Comparison of ENCODE assay signal across 1 cellular context in the genomic region with DNA sequence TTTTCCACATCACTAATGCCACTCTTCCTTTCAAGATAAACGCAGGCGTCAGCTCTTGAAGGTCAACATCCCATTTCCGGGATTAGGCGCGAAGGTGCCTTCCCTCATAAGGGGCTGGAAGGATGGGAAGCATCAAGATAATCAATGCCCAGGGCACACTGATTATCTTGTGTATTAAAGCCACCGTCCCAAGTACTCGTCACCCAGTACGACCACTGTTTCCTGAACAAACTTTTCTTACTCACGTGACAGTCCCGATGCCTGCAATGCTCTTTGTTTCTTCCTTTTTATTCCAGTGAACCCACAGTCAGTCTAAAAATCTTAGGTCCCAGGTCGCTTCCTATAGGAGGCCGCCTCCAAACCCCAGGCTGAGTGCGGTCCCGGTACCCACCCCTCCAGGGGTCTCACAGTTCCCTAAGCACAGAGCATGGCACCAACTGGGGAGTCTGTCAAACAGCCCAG.
TF ChIP-seq lines count a peak whose summit lies in the region.

No MANE protein-coding gene starts in this region.

TF ChIP-seq in HepG2, 621 proteins besides CTCF, POLR2A, EP300 and RAD21 (continued from another document):
- TF ChIP-seq HMGXB4 (CRISPR knock-in tag; IDR thresholded peaks at IDR 0.05; ENCODE audit: borderline replicate concordance in 1 of 2, low read depth in 1 of 2) (0 out of 4 replicates have a peak, but pooled peaks of 1 of the 2 experiments have one; percentile 1), MIXL1 (CRISPR knock-in tag; IDR thresholded peaks at IDR 0.05) (0 out of 2 replicates have a peak, but pooled peaks have one; percentile 8), ZBTB7A (CRISPR knock-in tag; IDR thresholded peaks at IDR 0.05) (no peak), ZNF251 (CRISPR knock-in tag; IDR thresholded peaks at IDR 0.05) (0 out of 2 replicates have a peak, but pooled peaks have one; percentile 29), ZSCAN25 (CRISPR knock-in tag; IDR thresholded peaks at IDR 0.05) (0 out of 2 replicates have a peak, but pooled peaks have one; percentile 51), MEF2D (CRISPR knock-in tag; IDR thresholded peaks at IDR 0.05) (no peak), ZFP62 (CRISPR knock-in tag; IDR thresholded peaks at IDR 0.05) (no peak), FOXA1 (IDR thresholded peaks at IDR 0.05) (no peak), FOXA1 (CRISPR knock-in tag; IDR thresholded peaks at IDR 0.05) (0 out of 2 replicates have a peak, but pooled peaks have one; percentile 46), CSRNP2 (CRISPR knock-in tag; conservative IDR thresholded peaks at IDR 0.05; ENCODE audit: low read depth) (no peak), PITX1 (CRISPR knock-in tag; IDR thresholded peaks at IDR 0.05) (0 out of 2 replicates have a peak, but pooled peaks have one; percentile 9), ZBTB20 (CRISPR knock-in tag; IDR thresholded peaks at IDR 0.05; ENCODE audit: borderline replicate concordance, low read depth) (0 out of 2 replicates have a peak, but pooled peaks have one; percentile 11), ETV5 (CRISPR knock-in tag; IDR thresholded peaks at IDR 0.05; ENCODE audit: borderline replicate concordance) (peak; percentile 51), RXRA (CRISPR knock-in tag; IDR thresholded peaks at IDR 0.05) (no peak), ZNF556 (CRISPR knock-in tag; IDR thresholded peaks at IDR 0.05; ENCODE audit: borderline replicate concordance) (no peak; the same call in 1 of the 2 replicates), ELF3 (CRISPR knock-in tag; IDR thresholded peaks at IDR 0.05) (peak; percentile 70), BHLHE40 (IDR thresholded peaks at IDR 0.05; ENCODE audit: low read length) (peak; percentile 73), ZNF44 (CRISPR knock-in tag; IDR thresholded peaks at IDR 0.05) (0 out of 2 replicates have a peak, but pooled peaks have one; percentile 20), MTF2 (CRISPR knock-in tag; IDR thresholded peaks at IDR 0.05; ENCODE audit: borderline replicate concordance) (peak; percentile 63; the same call in 1 of the 2 replicates), ZNF337 (CRISPR knock-in tag; IDR thresholded peaks at IDR 0.05; ENCODE audit: borderline replicate concordance, low read depth) (0 out of 2 replicates have a peak, but pooled peaks have one; percentile 41), ZNF143 (CRISPR knock-in tag; IDR thresholded peaks at IDR 0.05) (0 out of 2 replicates have a peak, but pooled peaks have one; percentile 27), ELF1 (CRISPR knock-in tag; IDR thresholded peaks at IDR 0.05) (peak; percentile 70; the same call in 1 of the 2 replicates), SOX13 (IDR thresholded peaks at IDR 0.05) (no peak), SOX13 (CRISPR knock-in tag; conservative IDR thresholded peaks at IDR 0.05 in 1 of 2, IDR thresholded peaks at IDR 0.05 in 1 of 2) (0 out of 4 replicates have a peak, but pooled peaks of 1 of the 2 experiments have one; percentile 8), SMAD9 (CRISPR knock-in tag; IDR thresholded peaks at IDR 0.05) (0 out of 2 replicates have a peak, but pooled peaks have one; percentile 46), CEBPG (CRISPR knock-in tag; IDR thresholded peaks at IDR 0.05) (peak; percentile 4; the same call in 1 of the 2 replicates)
- TF ChIP-seq, protein P1, sequence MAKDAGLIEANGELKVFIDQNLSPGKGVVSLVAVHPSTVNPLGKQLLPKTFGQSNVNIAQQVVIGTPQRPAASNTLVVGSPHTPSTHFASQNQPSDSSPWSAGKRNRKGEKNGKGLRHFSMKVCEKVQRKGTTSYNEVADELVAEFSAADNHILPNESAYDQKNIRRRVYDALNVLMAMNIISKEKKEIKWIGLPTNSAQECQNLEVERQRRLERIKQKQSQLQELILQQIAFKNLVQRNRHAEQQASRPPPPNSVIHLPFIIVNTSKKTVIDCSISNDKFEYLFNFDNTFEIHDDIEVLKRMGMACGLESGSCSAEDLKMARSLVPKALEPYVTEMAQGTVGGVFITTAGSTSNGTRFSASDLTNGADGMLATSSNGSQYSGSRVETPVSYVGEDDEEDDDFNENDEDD (CRISPR knock-in tag; IDR thresholded peaks at IDR 0.05; ENCODE audit: borderline replicate concordance): 0 out of 2 replicates have a peak, but pooled peaks have one; percentile 9
- TF ChIP-seq, protein P2, sequence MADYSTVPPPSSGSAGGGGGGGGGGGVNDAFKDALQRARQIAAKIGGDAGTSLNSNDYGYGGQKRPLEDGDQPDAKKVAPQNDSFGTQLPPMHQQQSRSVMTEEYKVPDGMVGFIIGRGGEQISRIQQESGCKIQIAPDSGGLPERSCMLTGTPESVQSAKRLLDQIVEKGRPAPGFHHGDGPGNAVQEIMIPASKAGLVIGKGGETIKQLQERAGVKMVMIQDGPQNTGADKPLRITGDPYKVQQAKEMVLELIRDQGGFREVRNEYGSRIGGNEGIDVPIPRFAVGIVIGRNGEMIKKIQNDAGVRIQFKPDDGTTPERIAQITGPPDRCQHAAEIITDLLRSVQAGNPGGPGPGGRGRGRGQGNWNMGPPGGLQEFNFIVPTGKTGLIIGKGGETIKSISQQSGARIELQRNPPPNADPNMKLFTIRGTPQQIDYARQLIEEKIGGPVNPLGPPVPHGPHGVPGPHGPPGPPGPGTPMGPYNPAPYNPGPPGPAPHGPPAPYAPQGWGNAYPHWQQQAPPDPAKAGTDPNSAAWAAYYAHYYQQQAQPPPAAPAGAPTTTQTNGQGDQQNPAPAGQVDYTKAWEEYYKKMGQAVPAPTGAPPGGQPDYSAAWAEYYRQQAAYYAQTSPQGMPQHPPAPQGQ (CRISPR knock-in tag; IDR thresholded peaks at IDR 0.05; ENCODE audit: borderline replicate concordance): 0 out of 2 replicates have a peak, but pooled peaks have one; percentile 72
- TF ChIP-seq, protein P3, sequence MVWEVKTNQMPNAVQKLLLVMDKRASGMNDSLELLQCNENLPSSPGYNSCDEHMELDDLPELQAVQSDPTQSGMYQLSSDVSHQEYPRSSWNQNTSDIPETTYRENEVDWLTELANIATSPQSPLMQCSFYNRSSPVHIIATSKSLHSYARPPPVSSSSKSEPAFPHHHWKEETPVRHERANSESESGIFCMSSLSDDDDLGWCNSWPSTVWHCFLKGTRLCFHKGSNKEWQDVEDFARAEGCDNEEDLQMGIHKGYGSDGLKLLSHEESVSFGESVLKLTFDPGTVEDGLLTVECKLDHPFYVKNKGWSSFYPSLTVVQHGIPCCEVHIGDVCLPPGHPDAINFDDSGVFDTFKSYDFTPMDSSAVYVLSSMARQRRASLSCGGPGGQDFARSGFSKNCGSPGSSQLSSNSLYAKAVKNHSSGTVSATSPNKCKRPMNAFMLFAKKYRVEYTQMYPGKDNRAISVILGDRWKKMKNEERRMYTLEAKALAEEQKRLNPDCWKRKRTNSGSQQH (CRISPR knock-in tag; IDR thresholded peaks at IDR 0.05; ENCODE audit: low read depth): 0 out of 2 replicates have a peak, but pooled peaks have one; percentile 15
